Comparison of ENCODE assay signal across 21 cellular contexts in genomic region chr22:34072585-34072984, GRCh38.
DNase-seq lines count a peak whose midpoint lies in the region; ATAC-seq and TF ChIP-seq lines count a peak whose summit lies in the region.
"Had no signal": no experiment of that assay in that cellular context is flagged by ENCODE, and none has a peak within 500 bp of the region (broad histone marks: within the 10 kb centered on the region; RNA-seq: fewer than 3 reads in every experiment).

No MANE protein-coding gene starts in this region.

- no peak overlapping the region for H3K27ac Mint-ChIP-seq in activated naive CD4-positive, alpha-beta T cell treated with anti-CD3 and anti-CD28 coated beads, Interleukin-2, amount 10 ng/mL, durations not matched to agents 7 days and 5 days
- H3K27ac Mint-ChIP-seq: CD14-positive monocyte; CD4-positive, alpha-beta T cell; CD8-positive, alpha-beta memory T cell; GM23338 had no signal

- H3K36me3 ChIP-seq in left ventricle myocardium inferior: no peaks in the 10 kb centered on the region
- H3K36me3 ChIP-seq: BE2C; BLaER1 treated with 17β-estradiol and CSF1 and Interleukin-3, amounts not matched to agents 10 nM and 100 nM had no signal

- CTCF ChIA-PET in activated naive CD4-positive, alpha-beta T cell treated with anti-CD3 and anti-CD28 coated beads, Interleukin-2, amount 10 ng/mL, durations not matched to agents 7 days and 5 days (lab: Charles Lee): no interaction called here

- no peak overlapping the region for H3K4me3 ChIP-seq in dorsolateral prefrontal cortex
- H3K4me3 ChIP-seq in left ventricle myocardium inferior: no peak overlapping the region
- H3K4me3 ChIP-seq: BLaER1 treated with 17β-estradiol and CSF1 and Interleukin-3, amounts not matched to agents 10 nM and 100 nM; GM12878; GM23338 had no signal

- no peaks in the 10 kb centered on the region for H3K4me1 Mint-ChIP-seq in activated naive CD4-positive, alpha-beta T cell treated with anti-CD3 and anti-CD28 coated beads, Interleukin-2, amount 10 ng/mL, durations not matched to agents 7 days and 5 days
- H3K4me1 Mint-ChIP-seq: CD14-positive monocyte; CD8-positive, alpha-beta memory T cell; GM23338; H9 had no signal

- no peaks in the 10 kb centered on the region for H3K9me3 ChIP-seq in left ventricle myocardium inferior (replicated peaks)
- H3K9me3 ChIP-seq: BE2C; BLaER1 treated with 17β-estradiol and CSF1 and Interleukin-3, amounts not matched to agents 10 nM and 100 nM had no signal

- H3K27me3 Mint-ChIP-seq in activated naive CD4-positive, alpha-beta T cell treated with anti-CD3 and anti-CD28 coated beads, Interleukin-2, amount 10 ng/mL, durations not matched to agents 7 days and 5 days: no peaks in the 10 kb centered on the region
- H3K27me3 Mint-ChIP-seq: CD4-positive, alpha-beta T cell; CD8-positive, alpha-beta memory T cell had no signal

- H3K4me3 Mint-ChIP-seq in activated naive CD4-positive, alpha-beta T cell treated with anti-CD3 and anti-CD28 coated beads, Interleukin-2, amount 10 ng/mL, durations not matched to agents 7 days and 5 days: no peak overlapping the region
- H3K4me3 Mint-ChIP-seq: CD14-positive monocyte; CD4-positive, alpha-beta T cell; CD8-positive, alpha-beta memory T cell; GM23338; H9 had no signal

- H3K36me3 Mint-ChIP-seq in activated naive CD4-positive, alpha-beta T cell treated with anti-CD3 and anti-CD28 coated beads, Interleukin-2, amount 10 ng/mL, durations not matched to agents 7 days and 5 days: no peaks in the 10 kb centered on the region
- H3K36me3 Mint-ChIP-seq: CD14-positive monocyte had no signal

- DNase-seq in DMS 273 (lab: John Stamatoyannopoulos, UW; ENCODE audit: unreplicated experiment) (peak; percentile 23), DMS 273 treated with DMSO at 0.1 percent for 48 hours (lab: John Stamatoyannopoulos, UW) (no peak), dorsolateral prefrontal cortex (peak in 5 of 10 donors; percentile 46 to 59 (median 47)), middle frontal gyrus (ENCODE audit: extremely low spot score, low spot score) (peak; percentile 13), left ventricle myocardium inferior (no peak)
- DNase-seq in activated naive CD4-positive, alpha-beta T cell treated with anti-CD3 and anti-CD28 coated beads, Interleukin-2, amount 10 ng/mL, durations not matched to agents 7 days and 5 days: no peak
- DNase-seq: ACHN; AML-193; BE2C; CD4-positive, alpha-beta T cell; CD8-positive, alpha-beta memory T cell; DMS153; DND-41; H9 had no signal

- peaks cover 20% of the 10 kb centered on the region for H3K9me3 Mint-ChIP-seq in activated naive CD4-positive, alpha-beta T cell treated with anti-CD3 and anti-CD28 coated beads, Interleukin-2, amount 10 ng/mL, durations not matched to agents 7 days and 5 days
- H3K9me3 Mint-ChIP-seq: H9 had no signal

- no peaks in the 10 kb centered on the region for H3K4me1 ChIP-seq in left ventricle myocardium inferior
- H3K4me1 ChIP-seq: BE2C had no signal

- TF ChIP-seq CTCF in dorsolateral prefrontal cortex (IDR thresholded peaks at IDR 0.05 in 54 of 56, conservative IDR thresholded peaks at IDR 0.05 in 2 of 56; ENCODE audit: low read depth in 1 of 56, partially characterized antibody in 56 of 56): no peak
- no peak for TF ChIP-seq CTCF in left ventricle myocardium inferior (IDR thresholded peaks at IDR 0.05; ENCODE audit: borderline replicate concordance)

- H3K27ac ChIP-seq in dorsolateral prefrontal cortex (peak overlapping the region in 31 of 59 donors; percentile 7 to 78 (median 59)), left ventricle myocardium inferior (replicated peaks) (no peak overlapping the region)
- H3K27ac ChIP-seq: 22Rv1; BLaER1 treated with 17β-estradiol and CSF1 and Interleukin-3, amounts not matched to agents 10 nM and 100 nM had no signal

- intact Hi-C loops in dorsolateral prefrontal cortex (cut with DNase I): loop anchor here in 1 of 2 donors (5.0 kb wide), 1 partner anchor 365 kb away; no protein-coding TSS in a partner anchor
- intact Hi-C loops in left ventricle myocardium inferior (cut with micrococcal nuclease): no loop called here

- no peak for ATAC-seq in GM21786 (IDR thresholded peaks at IDR 0.05; ENCODE audit: unreplicated experiment)
- ATAC-seq: GM12878, GM23338, HCT116 had no signal

- H3K27me3 ChIP-seq in dorsolateral prefrontal cortex (peaks cover 0 to 4% (median 0%) of the 10 kb centered on the region in 45 donors), left ventricle myocardium inferior (ENCODE audit: low read depth) (peaks cover 65% of the 10 kb centered on the region)
- H3K27me3 ChIP-seq: BE2C; BLaER1 treated with 17β-estradiol and CSF1 and Interleukin-3, amounts not matched to agents 10 nM and 100 nM had no signal

Comparison
In these comparisons a context has a peak if more than half of its experiments do, and no peak if none do; other contexts are left out.
1. DNase-seq: peak in DMS 273 (single experiment) and middle frontal gyrus (single experiment); none in DMS 273 treated with DMSO at 0.1 percent for 48 hours (single experiment), activated naive CD4-positive, alpha-beta T cell treated with anti-CD3 and anti-CD28 coated beads, Interleukin-2, amount 10 ng/mL, durations not matched to agents 7 days and 5 days (single experiment) and left ventricle myocardium inferior (single experiment).